Comparison of ENCODE assay signal across 23 cellular contexts in the genomic region with DNA sequence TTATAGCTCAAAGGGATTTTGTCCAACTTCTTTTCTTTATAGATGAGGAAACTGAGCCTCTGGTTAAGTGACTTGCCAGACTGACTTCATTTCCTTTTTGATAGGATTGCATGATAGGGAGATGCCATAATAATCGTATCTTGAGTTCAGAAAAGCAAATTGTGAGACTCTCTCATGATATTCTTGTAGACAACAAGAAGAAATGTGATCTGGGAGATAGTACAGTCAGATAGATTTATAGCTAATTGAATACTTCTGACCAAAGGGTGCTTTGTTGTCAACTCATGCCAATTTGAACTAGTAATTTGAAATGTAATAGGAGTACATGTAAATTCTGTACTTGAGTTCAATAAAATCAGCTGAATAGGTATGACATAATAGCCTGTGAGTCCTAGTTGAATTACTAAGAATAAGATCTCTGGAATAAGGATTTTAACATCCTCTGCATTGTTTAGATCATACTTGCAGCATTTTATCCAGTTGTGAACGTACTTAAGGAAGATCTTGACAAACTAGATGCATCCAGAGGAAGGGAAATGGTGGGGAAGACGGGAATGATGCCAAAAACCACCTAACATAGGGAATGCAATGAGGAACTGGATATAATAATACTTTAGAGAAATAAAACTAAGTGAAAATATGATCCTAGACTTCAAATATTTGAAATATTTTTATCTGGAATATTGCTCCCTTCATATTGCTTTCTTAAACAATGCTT. TPM values are rescaled to one million over a fixed set of nuclear protein-coding genes. Genes with fewer than 3 reads are reported as not detected.
DNase-seq lines count a peak whose midpoint lies in the region; ATAC-seq and TF ChIP-seq lines count a peak whose summit lies in the region.
"Had no signal": no experiment of that assay in that cellular context is flagged by ENCODE, and none has a peak within 500 bp of the region (broad histone marks: within the 10 kb centered on the region; RNA-seq: fewer than 3 reads in every experiment).

No MANE protein-coding gene starts in this region.

- H3K27ac Mint-ChIP-seq in chondrocyte (ENCODE audit: unreplicated experiment) = peak overlapping the region; percentile 45
- H3K27ac Mint-ChIP-seq: CD4-positive, CD25-positive, alpha-beta regulatory T cell; GM23338 had no signal

- H3K4me3 Mint-ChIP-seq in chondrocyte (ENCODE audit: unreplicated experiment) = no peak overlapping the region
- H3K4me3 Mint-ChIP-seq: CD4-positive, CD25-positive, alpha-beta regulatory T cell; GM23338 had no signal

- peaks cover 21% of the 10 kb centered on the region for H3K4me1 Mint-ChIP-seq in chondrocyte (ENCODE audit: low read depth)

- BruUV-seq in A673 (replicated peaks; lab: Mats Ljungman, UMichigan) = no TSS peak

- POLR2A ChIA-PET in A673 (lab: Charles Lee; ENCODE audit: low non-redundant PET) = no interaction called here

- DNase-seq in A673 (ENCODE audit: low spot score) = peak; percentile 45
- DNase-seq in HT-29 (ENCODE audit: low spot score) = peak; percentile 45
- DNase-seq in chondrocyte (ENCODE audit: low spot score) = no peak
- DNase-seq in retina = no peak
- DNase-seq: CD4-positive, CD25-positive, alpha-beta regulatory T cell; DMS53; Karpas-422; MV-4-11; NCI-H1105; NCI-H1436 treated with DMSO at 0.1 percent for 48 hours; NCI-H187 treated with DMSO at 0.1 percent for 48 hours; NCI-H226; NCI-H510A; NCI-H69; SIG-M5; T-helper 2 cell had no signal

- no peaks in the 10 kb centered on the region for H3K9me3 Mint-ChIP-seq in chondrocyte (ENCODE audit: low read depth)
- H3K9me3 Mint-ChIP-seq: CD4-positive, CD25-positive, alpha-beta regulatory T cell had no signal

- no peaks in the 10 kb centered on the region for H3K4me1 ChIP-seq in A673 (ENCODE audit: insufficient read depth, low read length, poor library complexity, severe bottlenecking)
- H3K4me1 ChIP-seq: BLaER1 had no signal

- H3K36me3 ChIP-seq in A673 (ENCODE audit: insufficient read depth, low read length, poor library complexity, severe bottlenecking) = no peaks in the 10 kb centered on the region
- H3K36me3 ChIP-seq: HAP-1 had no signal

- H3K9me3 ChIP-seq in A673 (ENCODE audit: low read depth, low read length, poor library complexity, severe bottlenecking) = no peaks in the 10 kb centered on the region
- H3K9me3 ChIP-seq: BLaER1, HAP-1 had no signal

- peaks cover 5% of the 10 kb centered on the region for H3K36me3 Mint-ChIP-seq in chondrocyte (ENCODE audit: low read depth)

- TF ChIP-seq CTCF in 22Rv1 (IDR thresholded peaks at IDR 0.05) (no peak), A673 (conservative IDR thresholded peaks at IDR 0.05; ENCODE audit: low read depth, low read length) (no peak), chondrocyte (IDR thresholded peaks at IDR 0.05) (no peak)

- no peak for ATAC-seq in GM18867 (IDR thresholded peaks at IDR 0.05; ENCODE audit: unreplicated experiment)
- ATAC-seq in HG03460 (IDR thresholded peaks at IDR 0.05; ENCODE audit: unreplicated experiment) = no peak
- ATAC-seq: GM23338 had no signal

- intact Hi-C loops in A673 (cut with micrococcal nuclease; ENCODE audit: unreplicated experiment) = no loop called here

- peak overlapping the region; percentile 56; the same call in 1 of the 2 replicates for H3K27ac ChIP-seq in 22Rv1
- no peak overlapping the region for H3K27ac ChIP-seq in A673 (ENCODE audit: low read depth, low read length, poor library complexity, severe bottlenecking)
- H3K27ac ChIP-seq: BLaER1, HL-60 had no signal

- no peak overlapping the region for H3K4me3 ChIP-seq in A673 (ENCODE audit: low read depth, low read length, poor library complexity, severe bottlenecking)
- H3K4me3 ChIP-seq: BLaER1, GM23338, HAP-1 had no signal

- CTCF ChIA-PET in A673 (lab: Charles Lee) = no interaction called here

- H3K27me3 ChIP-seq in A673 (replicated peaks; ENCODE audit: insufficient read depth, low read depth, low read length, poor library complexity) = no peaks in the 10 kb centered on the region
- H3K27me3 ChIP-seq: BLaER1 had no signal

- H3K27me3 Mint-ChIP-seq in chondrocyte (ENCODE audit: low read depth) = no peaks in the 10 kb centered on the region
- H3K27me3 Mint-ChIP-seq: CD4-positive, CD25-positive, alpha-beta regulatory T cell had no signal

RNA-seq across cellular contexts. Expression of a gene that starts 25.5 kb away (rescaled TPM):
- total RNA-seq in A673 (2021) (38.0 and 43.3 TPM in 2 replicates), chondrocyte (19.5 to 22.4 TPM (median 20.0 TPM) in 3 replicates)
- total RNA-seq in HT-29 (2014; rRNA removed; shearing (Covaris generic)) = 9.6 and 10.8 TPM in 2 replicates

RNA-seq across cellular contexts. Expression of a gene that starts 25.7 kb away (rescaled TPM):
- 31.7 and 32.3 TPM in 2 replicates for total RNA-seq in A673 (2021)
- 3.1 and 5.3 TPM in 2 replicates for total RNA-seq in HT-29 (2014; rRNA removed; shearing (Covaris generic))
- total RNA-seq in chondrocyte = 17.2 to 21.9 TPM (median 20.8 TPM) in 3 replicates

Comparison
In these comparisons a context has a peak if more than half of its experiments do, and no peak if none do; other contexts are left out.
1. DNase-seq: peak in A673 (single experiment) and HT-29 (single experiment); none in chondrocyte (single experiment) and retina (single experiment).